In genomic region chr21:43790053-43790524, GRCh38 we compare ENCODE assay signal across 8 cellular contexts. TPM values are rescaled to one million over a fixed set of nuclear protein-coding genes. Genes with fewer than 3 reads are reported as not detected.
DNase-seq lines count a peak whose midpoint lies in the region; ATAC-seq and TF ChIP-seq lines count a peak whose summit lies in the region.

No MANE protein-coding gene starts in this region.

- H3K4me1 ChIP-seq in right cardiac atrium (ENCODE audit: control insufficient read depth, insufficient read depth, low read length) (no peaks in the 10 kb centered on the region), smooth muscle cell (ENCODE audit: low read depth) (peaks cover 10% of the 10 kb centered on the region)

- WGBS in right cardiac atrium = 15% methylated on average over 12 of the region's 12 CpGs
- WGBS in smooth muscle cell (ENCODE audit: low lambda C conversion rate) = 31% methylated on average over 12 of the region's 12 CpGs

- H3K9ac ChIP-seq in smooth muscle cell (ENCODE audit: low read depth) = peak overlapping the region; percentile 63

- peaks cover 36% of the 10 kb centered on the region for H3K79me2 ChIP-seq in smooth muscle cell (ENCODE audit: low read depth)

- H3K4me3 ChIP-seq in HFF-Myc (replicated peaks; ENCODE audit: low read depth, low read length) (peak overlapping the region; percentile 99), right cardiac atrium (ENCODE audit: low read length) (peak overlapping the region; percentile 70), smooth muscle cell (peak overlapping the region; percentile 70)

- H3K27me3 ChIP-seq in right cardiac atrium (ENCODE audit: control insufficient read depth, insufficient read depth) (no peaks in the 10 kb centered on the region), smooth muscle cell (ENCODE audit: low read depth) (no peaks in the 10 kb centered on the region)

- H3K4me3 Mint-ChIP-seq in activated B cell treated with CpG ODN at 0.5 μM for 24 hours = peak overlapping the region; percentile 92

- H2AFZ ChIP-seq in smooth muscle cell (ENCODE audit: low read depth) = peak overlapping the region; percentile 57

- CTCF ChIA-PET in activated B cell treated with CpG ODN at 0.5 μM for 24 hours (lab: Charles Lee) = interaction anchor here (1.3 kb wide), 1 partner anchor 185 kb away, joined by 3 read pairs; no protein-coding TSS in a partner anchor

- no peaks in the 10 kb centered on the region for H3K9me3 ChIP-seq in right cardiac atrium (ENCODE audit: control insufficient read depth, low read length)
- H3K9me3 ChIP-seq in smooth muscle cell (replicated peaks; ENCODE audit: low read depth) = no peaks in the 10 kb centered on the region

- H3K27ac ChIP-seq in right cardiac atrium (ENCODE audit: low read length) (no peak overlapping the region), smooth muscle cell (ENCODE audit: low read depth) (peak overlapping the region; percentile 6)

- POLR2A ChIA-PET in activated B cell treated with CpG ODN at 0.5 μM for 24 hours (lab: Charles Lee) = interaction anchor here (0.9 to 2.6 kb wide), 2 partner anchors 8 to 15 kb away, joined by 3 to 16 read pairs; no protein-coding TSS in a partner anchor

- H3F3A ChIP-seq in smooth muscle cell (ENCODE audit: low read depth) = no peaks in the 10 kb centered on the region

- H3K4me2 ChIP-seq in smooth muscle cell = peak overlapping the region; percentile 88

- DNase-seq in HFF-Myc (ENCODE audit: extremely low read depth, low read depth) (no peak), activated B cell treated with CpG ODN at 0.5 μM for 24 hours (no peak), right cardiac atrium (no peak), smooth muscle cell (lab: John Stamatoyannopoulos, UW; ENCODE audit: unreplicated experiment) (no peak), NCI-H2227 (lab: John Stamatoyannopoulos, UW; ENCODE audit: unreplicated experiment) (no peak), RPMI8226 (no peak), CD1c-positive myeloid dendritic cell (ENCODE audit: extremely low spot score) (no peak), T1000 (lab: John Stamatoyannopoulos, UW) (no peak)

- no peaks in the 10 kb centered on the region for H3K27me3 Mint-ChIP-seq in activated B cell treated with CpG ODN at 0.5 μM for 24 hours

- no peak for TF ChIP-seq CTCF in HFF-Myc (IDR thresholded peaks at IDR 0.05; ENCODE audit: low read depth, low read length, missing control alignments)
- TF ChIP-seq CTCF in activated B cell treated with CpG ODN at 0.5 μM for 24 hours (IDR thresholded peaks at IDR 0.05) = no peak
- no peak for TF ChIP-seq CTCF in smooth muscle cell (IDR thresholded peaks at IDR 0.05; ENCODE audit: borderline replicate concordance, insufficient read depth, poor library complexity, severe bottlenecking)

- H3K9me3 Mint-ChIP-seq in activated B cell treated with CpG ODN at 0.5 μM for 24 hours = no peaks in the 10 kb centered on the region

- H4K20me1 ChIP-seq in smooth muscle cell (ENCODE audit: low read depth) = no peaks in the 10 kb centered on the region

- ATAC-seq in activated B cell treated with CpG ODN at 0.5 μM for 24 hours (ENCODE audit: low read depth) = no peak
- no peak for ATAC-seq in right cardiac atrium

- peak overlapping the region; percentile 63 for H3K27ac Mint-ChIP-seq in activated B cell treated with CpG ODN at 0.5 μM for 24 hours

- H3K36me3 ChIP-seq in smooth muscle cell (ENCODE audit: low read depth) = no peaks in the 10 kb centered on the region

- peaks cover 19% of the 10 kb centered on the region for H3K4me1 Mint-ChIP-seq in activated B cell treated with CpG ODN at 0.5 μM for 24 hours

- H3K36me3 Mint-ChIP-seq in activated B cell treated with CpG ODN at 0.5 μM for 24 hours (ENCODE audit: low read depth) = peaks cover 43% of the 10 kb centered on the region

- intact Hi-C loops in activated B cell treated with CpG ODN at 0.5 μM for 24 hours (cut with micrococcal nuclease) (no loop called here), right cardiac atrium (cut with DNase I) (loop anchor here in 1 of 4 donors (10.0 kb wide), 1 partner anchor 155 kb away; no protein-coding TSS in a partner anchor)

RNA-seq across cellular contexts. Expression of gene RRP1, which starts 0.7 kb away (rescaled TPM):
- total RNA-seq in activated B cell treated with CpG ODN at 0.5 μM for 24 hours (36.8 and 37.0 TPM in 2 replicates), right cardiac atrium (10 to 100 TPM in 3 of 4 donors, 1 to 10 TPM in 1; 9.6 to 12.9 (median 11.1) TPM), smooth muscle cell (8.7 and 11.3 TPM in 2 replicates)
- polyA plus RNA-seq in right cardiac atrium (7.2 TPM), smooth muscle cell (17.5 and 23.7 TPM in 2 replicates)

RNA-seq across cellular contexts. Expression of gene CSTB, which starts 14.0 kb away (rescaled TPM):
- total RNA-seq in activated B cell treated with CpG ODN at 0.5 μM for 24 hours (16.0 and 17.1 TPM in 2 replicates), right cardiac atrium (10 to 100 TPM; 28.6 to 36.2 (median 31.8) TPM), smooth muscle cell (22.2 and 29.9 TPM in 2 replicates)
- polyA plus RNA-seq in right cardiac atrium (57.5 TPM), smooth muscle cell (74.0 and 97.6 TPM in 2 replicates)
